Comparison of ENCODE assay signal across 8 cellular contexts in genomic region chr17:57849163-57849873, GRCh38. TPM values are rescaled to one million over a fixed set of nuclear protein-coding genes. Genes with fewer than 3 reads are reported as not detected.
DNase-seq lines count a peak whose midpoint lies in the region; ATAC-seq, FAIRE-seq and TF ChIP-seq lines count a peak whose summit lies in the region.

No MANE protein-coding gene starts in this region.

- H3K4me1 ChIP-seq in left ventricle myocardium inferior = peaks cover 81% of the 10 kb centered on the region

- intact Hi-C loops in left ventricle myocardium inferior (cut with micrococcal nuclease) = no loop called here

- no peak for TF ChIP-seq CTCF in left ventricle myocardium inferior (IDR thresholded peaks at IDR 0.05; ENCODE audit: borderline replicate concordance)

- H3K27me3 Mint-ChIP-seq in activated CD4-positive, alpha-beta T cell treated with anti-CD3 and anti-CD28 coated beads, Interleukin-2, amount 10 ng/mL, durations not matched to agents 7 days and 5 days = no peaks in the 10 kb centered on the region
- H3K27me3 Mint-ChIP-seq in T-cell = no peaks in the 10 kb centered on the region
- no peaks in the 10 kb centered on the region for H3K27me3 Mint-ChIP-seq in stimulated activated naive B cell treated with anti-CD40 and anti-IgM and Interleukin-4, amounts not matched to agents 10 μg/mL and 1 μg/mL and 100 μg/mL, for 72 hours

- peak in 1 of 4 experiments; percentile 28 for ATAC-seq in T-cell (replicated peaks in 1 of 4)
- peak in 1 of 2 donors; percentile 45 for ATAC-seq in stimulated activated naive B cell treated with anti-CD40 and anti-IgM and Interleukin-4, amounts not matched to agents 10 μg/mL and 1 μg/mL and 100 μg/mL, for 72 hours (replicated peaks)
- no peak for ATAC-seq in HG02571 (IDR thresholded peaks at IDR 0.05; ENCODE audit: unreplicated experiment)
- no peak for ATAC-seq in HG03442 (IDR thresholded peaks at IDR 0.05; ENCODE audit: unreplicated experiment)

- DNase-seq in activated CD4-positive, alpha-beta T cell treated with anti-CD3 and anti-CD28 coated beads, Interleukin-2, amount 10 ng/mL, durations not matched to agents 7 days and 5 days = peak; percentile 10
- no peak for DNase-seq in activated CD4-positive, alpha-beta T cell treated with anti-CD3 and anti-CD28 coated beads for 48 hours
- no peak for DNase-seq in T-cell
- DNase-seq in left ventricle myocardium inferior = no peak
- no peak for DNase-seq in stimulated activated naive B cell treated with anti-CD40 and anti-IgM and Interleukin-4, amounts not matched to agents 10 μg/mL and 1 μg/mL and 100 μg/mL, for 72 hours
- no peak for DNase-seq in GM19239 (ENCODE audit: insufficient read length, low spot score)

- H3K27ac Mint-ChIP-seq in activated CD4-positive, alpha-beta T cell treated with anti-CD3 and anti-CD28 coated beads, Interleukin-2, amount 10 ng/mL, durations not matched to agents 7 days and 5 days = peak overlapping the region; percentile 97
- H3K27ac Mint-ChIP-seq in T-cell = peak overlapping the region; percentile 99 to 100
- H3K27ac Mint-ChIP-seq in stimulated activated naive B cell treated with anti-CD40 and anti-IgM and Interleukin-4, amounts not matched to agents 10 μg/mL and 1 μg/mL and 100 μg/mL, for 72 hours = peak overlapping the region; percentile 96

- H3K4me3 Mint-ChIP-seq in activated CD4-positive, alpha-beta T cell treated with anti-CD3 and anti-CD28 coated beads, Interleukin-2, amount 10 ng/mL, durations not matched to agents 7 days and 5 days = peak overlapping the region; percentile 88
- peak overlapping the region; percentile 95 to 99 (median 99) for H3K4me3 Mint-ChIP-seq in T-cell
- H3K4me3 Mint-ChIP-seq in stimulated activated naive B cell treated with anti-CD40 and anti-IgM and Interleukin-4, amounts not matched to agents 10 μg/mL and 1 μg/mL and 100 μg/mL, for 72 hours = peak overlapping the region; percentile 89 to 92

- H3K9me3 Mint-ChIP-seq in activated CD4-positive, alpha-beta T cell treated with anti-CD3 and anti-CD28 coated beads, Interleukin-2, amount 10 ng/mL, durations not matched to agents 7 days and 5 days = no peaks in the 10 kb centered on the region
- H3K9me3 Mint-ChIP-seq in T-cell = no peaks in the 10 kb centered on the region
- H3K9me3 Mint-ChIP-seq in stimulated activated naive B cell treated with anti-CD40 and anti-IgM and Interleukin-4, amounts not matched to agents 10 μg/mL and 1 μg/mL and 100 μg/mL, for 72 hours = no peaks in the 10 kb centered on the region

- peak overlapping the region; percentile 97 for H3K27ac ChIP-seq in left ventricle myocardium inferior (replicated peaks)

- no peak for FAIRE-seq in GM19239 (lab: Jason Lieb, UNC)

- H3K36me3 Mint-ChIP-seq in activated CD4-positive, alpha-beta T cell treated with anti-CD3 and anti-CD28 coated beads, Interleukin-2, amount 10 ng/mL, durations not matched to agents 7 days and 5 days (ENCODE audit: low read depth) = peaks cover 19% of the 10 kb centered on the region
- peaks cover 8% of the 10 kb centered on the region for H3K36me3 Mint-ChIP-seq in T-cell
- H3K36me3 Mint-ChIP-seq in stimulated activated naive B cell treated with anti-CD40 and anti-IgM and Interleukin-4, amounts not matched to agents 10 μg/mL and 1 μg/mL and 100 μg/mL, for 72 hours = peaks cover 9 to 18% of the 10 kb centered on the region in 2 donors

- peak overlapping the region; percentile 99 for H3K4me3 ChIP-seq in left ventricle myocardium inferior

- POLR2A ChIA-PET in activated CD4-positive, alpha-beta T cell treated with anti-CD3 and anti-CD28 coated beads, Interleukin-2, amount 10 ng/mL, durations not matched to agents 7 days and 5 days (lab: Charles Lee) = interaction anchor here (1.2 kb wide), 1 partner anchor 158 kb away, joined by 3 read pairs; the partner anchor contains the start of gene SRSF1
- POLR2A ChIA-PET in T-cell (lab: Charles Lee) = interaction anchor here in 1 of 2 donors (0.7 to 0.8 kb wide), 2 partner anchors 158 to 557 kb away, joined by 3 to 5 read pairs; partner anchors contain the start of gene SRSF1

- H3K36me3 ChIP-seq in left ventricle myocardium inferior = peaks cover 27% of the 10 kb centered on the region

- H3K27me3 ChIP-seq in left ventricle myocardium inferior (ENCODE audit: low read depth) = no peaks in the 10 kb centered on the region

- H3K9me3 ChIP-seq in left ventricle myocardium inferior (replicated peaks) = no peaks in the 10 kb centered on the region

- peaks cover 41% of the 10 kb centered on the region for H3K4me1 Mint-ChIP-seq in activated CD4-positive, alpha-beta T cell treated with anti-CD3 and anti-CD28 coated beads, Interleukin-2, amount 10 ng/mL, durations not matched to agents 7 days and 5 days
- H3K4me1 Mint-ChIP-seq in T-cell = peaks cover 37 to 51% (median 47%) of the 10 kb centered on the region in 3 donors
- peaks cover 15 to 36% of the 10 kb centered on the region in 2 donors for H3K4me1 Mint-ChIP-seq in stimulated activated naive B cell treated with anti-CD40 and anti-IgM and Interleukin-4, amounts not matched to agents 10 μg/mL and 1 μg/mL and 100 μg/mL, for 72 hours

- CTCF ChIA-PET in activated CD4-positive, alpha-beta T cell treated with anti-CD3 and anti-CD28 coated beads, Interleukin-2, amount 10 ng/mL, durations not matched to agents 7 days and 5 days (lab: Charles Lee) = interaction anchor here (0.5 to 3.0 kb wide), 11 partner anchors 10 to 157 kb away, joined by 3 to 15 read pairs (median 3); partner anchors contain the start of gene SRSF1
- CTCF ChIA-PET in T-cell (lab: Charles Lee) = interaction anchor here (0.5 to 2.2 kb wide), 7 partner anchors 11 to 1936 kb away, joined by 3 to 16 read pairs (median 4); no protein-coding TSS in a partner anchor

RNA-seq across cellular contexts. Expression of gene MRPS23, which starts 0.5 kb away (rescaled TPM):
- 10 to 100 TPM; 27.1 to 38.4 TPM for total RNA-seq in activated CD4-positive, alpha-beta T cell treated with anti-CD3 and anti-CD28 coated beads, Interleukin-2, amount 10 ng/mL, durations not matched to agents 7 days and 5 days
- 10 to 100 TPM; 13.3 to 32.3 (median 25.2) TPM for total RNA-seq in T-cell
- 89.4 TPM for total RNA-seq in left ventricle myocardium inferior
